ENCODE assay signal across 1 cellular context in the genomic region with DNA sequence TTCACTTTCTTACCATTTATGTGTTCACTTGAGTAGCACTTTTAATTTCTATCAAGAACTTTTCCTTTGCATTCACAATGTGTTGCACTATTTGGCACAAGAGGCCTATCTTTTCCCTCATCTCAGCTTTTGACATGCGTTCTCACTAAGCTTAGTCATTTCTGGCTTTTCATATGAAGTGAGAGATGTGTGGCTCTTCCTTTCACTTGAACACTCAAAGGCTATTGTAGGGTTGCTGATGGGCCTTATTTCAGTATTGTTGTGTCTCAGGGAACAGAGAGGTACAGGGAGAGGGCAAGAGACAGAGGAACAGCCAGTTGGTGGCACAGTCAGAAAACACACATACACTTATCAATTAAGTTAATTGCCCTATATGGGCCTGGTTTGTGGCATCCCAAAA.
TF ChIP-seq lines count a peak whose summit lies in the region.

No MANE protein-coding gene starts in this region.

TF ChIP-seq in WTC11, 78 proteins besides CTCF, POLR2A, EP300 and RAD21 (continued from another document):
- TF ChIP-seq, protein P1, sequence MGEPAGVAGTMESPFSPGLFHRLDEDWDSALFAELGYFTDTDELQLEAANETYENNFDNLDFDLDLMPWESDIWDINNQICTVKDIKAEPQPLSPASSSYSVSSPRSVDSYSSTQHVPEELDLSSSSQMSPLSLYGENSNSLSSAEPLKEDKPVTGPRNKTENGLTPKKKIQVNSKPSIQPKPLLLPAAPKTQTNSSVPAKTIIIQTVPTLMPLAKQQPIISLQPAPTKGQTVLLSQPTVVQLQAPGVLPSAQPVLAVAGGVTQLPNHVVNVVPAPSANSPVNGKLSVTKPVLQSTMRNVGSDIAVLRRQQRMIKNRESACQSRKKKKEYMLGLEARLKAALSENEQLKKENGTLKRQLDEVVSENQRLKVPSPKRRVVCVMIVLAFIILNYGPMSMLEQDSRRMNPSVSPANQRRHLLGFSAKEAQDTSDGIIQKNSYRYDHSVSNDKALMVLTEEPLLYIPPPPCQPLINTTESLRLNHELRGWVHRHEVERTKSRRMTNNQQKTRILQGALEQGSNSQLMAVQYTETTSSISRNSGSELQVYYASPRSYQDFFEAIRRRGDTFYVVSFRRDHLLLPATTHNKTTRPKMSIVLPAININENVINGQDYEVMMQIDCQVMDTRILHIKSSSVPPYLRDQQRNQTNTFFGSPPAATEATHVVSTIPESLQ (CRISPR knock-in tag; IDR thresholded peaks at IDR 0.05), result no peak
